Comparison of ENCODE assay signal across 9 cellular contexts in genomic region chr2:20677301-20678176, GRCh38. TPM values are rescaled to one million over a fixed set of nuclear protein-coding genes. Genes with fewer than 3 reads are reported as not detected.
DNase-seq lines count a peak whose midpoint lies in the region; ATAC-seq, FAIRE-seq and TF ChIP-seq lines count a peak whose summit lies in the region.
"Had no signal": no experiment of that assay in that cellular context is flagged by ENCODE, and none has a peak within 500 bp of the region (broad histone marks: within the 10 kb centered on the region; RNA-seq: fewer than 3 reads in every experiment).

No MANE protein-coding gene starts in this region.

- H3K36me3 ChIP-seq in keratinocyte (ENCODE audit: control insufficient read depth in 2 of 2, extremely low read depth in 1 of 2, insufficient read depth in 2 of 2, low read length in 2 of 2) (peaks cover 3% of the 10 kb centered on the region in 2 experiments), thyroid gland (no peaks in the 10 kb centered on the region), pancreas (no peaks in the 10 kb centered on the region)

- H3K27me3 ChIP-seq in keratinocyte (ENCODE audit: control insufficient read depth, extremely low read depth, insufficient read depth, low read length) (peaks cover 16% of the 10 kb centered on the region), thyroid gland (peaks cover 1% of the 10 kb centered on the region), pancreas (peaks cover 0 to 7% (median 0%) of the 10 kb centered on the region in 4 donors)

- H3K9me1 ChIP-seq in keratinocyte (ENCODE audit: control insufficient read depth, extremely low read depth, insufficient read depth, low read length): no peaks in the 10 kb centered on the region

- H3K9me3 ChIP-seq in keratinocyte (ENCODE audit: control insufficient read depth, low read depth, low read length) (no peaks in the 10 kb centered on the region), thyroid gland (no peaks in the 10 kb centered on the region), pancreas (no peaks in the 10 kb centered on the region)

- dilution Hi-C loops in keratinocyte (cut with MboI; ENCODE audit: extremely low pct_ligation_motif_present, low sequenced_read_pairs): no loop called here

- H3K79me2 ChIP-seq in keratinocyte (ENCODE audit: control insufficient read depth, insufficient read depth, low read length): no peaks in the 10 kb centered on the region

- H3K4me1 ChIP-seq in keratinocyte (ENCODE audit: control insufficient read depth, extremely low read depth, insufficient read depth, low read length): no peaks in the 10 kb centered on the region
- no peaks in the 10 kb centered on the region for H3K4me1 ChIP-seq in thyroid gland
- peaks cover 0 to 3% (median 0%) of the 10 kb centered on the region in 3 donors for H3K4me1 ChIP-seq in pancreas

- no peak overlapping the region for H3K9ac ChIP-seq in keratinocyte (ENCODE audit: control insufficient read depth, extremely low read depth, insufficient read depth, low read length)

- no peak overlapping the region for H3K4me2 ChIP-seq in keratinocyte (ENCODE audit: control insufficient read depth, extremely low read depth, insufficient read depth, low read depth, low read length)

- no peak for DNase-seq in GM12891 (ENCODE audit: insufficient read length, low spot score)
- no peak for DNase-seq in keratinocyte (ENCODE audit: low read depth, low spot score)
- DNase-seq in thyroid gland: no peak
- no peak for DNase-seq in NCI-H69 (lab: John Stamatoyannopoulos, UW)
- no peak for DNase-seq in stimulated activated naive CD4-positive, alpha-beta T cell (lab: John Stamatoyannopoulos, UW)
- DNase-seq in pancreas: no peak
- DNase-seq: NCI-H187 treated with DMSO at 0.1 percent for 48 hours had no signal

- intact Hi-C loops in thyroid gland (cut with DNase I) (no loop called here), pancreas (cut with DNase I) (no loop called here)

- WGBS in thyroid gland, 2 donors: 76 to 83% methylated on average over 14 to 15 of the region's 15 CpGs
- WGBS in pancreas, 2 donors: 80 to 83% methylated on average over 15 of the region's 15 CpGs

- H3K27ac ChIP-seq in keratinocyte (ENCODE audit: control insufficient read depth, insufficient read depth, low read length) (no peak overlapping the region), thyroid gland (no peak overlapping the region), pancreas (no peak overlapping the region)

- peak; percentile 34 for ATAC-seq in GM21528 (IDR thresholded peaks at IDR 0.05; ENCODE audit: low FRiP score, unreplicated experiment)
- peak; percentile 26 for ATAC-seq in HG03469 (IDR thresholded peaks at IDR 0.05; ENCODE audit: unreplicated experiment)
- no peak for ATAC-seq in pancreas

- H2AFZ ChIP-seq in keratinocyte (ENCODE audit: control insufficient read depth, low read length): no peak overlapping the region

- TF ChIP-seq POLR2A in GM12891 (IDR thresholded peaks at IDR 0.05; ENCODE audit: low read depth, low read length) (no peak), thyroid gland (IDR thresholded peaks at IDR 0.05) (no peak)

- H3K4me3 ChIP-seq in keratinocyte (ENCODE audit: control insufficient read depth in 2 of 3, extremely low read depth in 1 of 3, insufficient read depth in 2 of 3, low read depth in 1 of 3, low read length in 3 of 3): no peak overlapping the region
- no peak overlapping the region for H3K4me3 ChIP-seq in thyroid gland (replicated peaks in 1 of 3)
- H3K4me3 ChIP-seq in pancreas: no peak overlapping the region

- TF ChIP-seq CTCF in keratinocyte (optimal IDR thresholded peaks at IDR 0.05 in 1 of 3, IDR thresholded peaks at IDR 0.05 in 1 of 3, conservative IDR thresholded peaks at IDR 0.05 in 1 of 3; ENCODE audit: extremely low read depth in 1 of 3, insufficient read depth in 2 of 3, low read length in 3 of 3): peak in 2 of 3 experiments; percentile 24 to 27
- TF ChIP-seq CTCF in thyroid gland (IDR thresholded peaks at IDR 0.05): no peak
- no peak for TF ChIP-seq CTCF in pancreas (IDR thresholded peaks at IDR 0.05)

- H4K20me1 ChIP-seq in keratinocyte (ENCODE audit: control insufficient read depth, extremely low read depth, insufficient read depth, low read length): no peaks in the 10 kb centered on the region

- no peak for FAIRE-seq in GM12891 (lab: Jason Lieb, UNC)
- no peak for FAIRE-seq in keratinocyte (lab: Jason Lieb, UNC)
- FAIRE-seq in pancreas (lab: Jason Lieb, UNC): no peak

TF ChIP-seq in GM12891, 5 proteins besides CTCF, POLR2A, EP300 and RAD21:
- no peak for TF ChIP-seq PAX5 (IDR thresholded peaks at IDR 0.05; ENCODE audit: insufficient read depth, low read length, severe bottlenecking)
- 0 out of 2 replicates have a peak, but pooled peaks have one; percentile 12 for TF ChIP-seq POU2F2 (IDR thresholded peaks at IDR 0.05; ENCODE audit: low read depth, low read length)
TF ChIP-seq in GM12891: peak in this region for 1.

RNA-seq across cellular contexts. Expression of gene GDF7, which starts 10.6 kb away (rescaled TPM):
- polyA plus RNA-seq in GM12891 (2012; ENCODE audit: low read depth, missing spikeins): 0.12 TPM
- polyA plus RNA-seq in keratinocyte (not detected in 3 replicates), pancreas (under 1 TPM; 0.19 to 0.89 TPM)
- polyA plus RNA-seq in keratinocyte (2011; ENCODE audit: low read depth): 0.10 TPM
- polyA plus RNA-seq in keratinocyte (2011; cell fraction: cytosol; rRNA removed): not detected in 2 replicates
- 0.01 TPM in 2 replicates for polyA plus RNA-seq in keratinocyte (2011; cell fraction: nucleus; rRNA removed)
- 0.28 TPM in 1 of 2 replicates, not detected in the other for polyA plus RNA-seq in keratinocyte (2012; ENCODE audit: low replicate concordance)
- 0.03 TPM in 1 of 3 replicates, not detected in the others for polyA minus RNA-seq in keratinocyte
- polyA minus RNA-seq in keratinocyte (2011; cell fraction: cytosol; rRNA and poly(A)+ RNA removed): not detected
- polyA minus RNA-seq in keratinocyte (2011; cell fraction: nucleus; rRNA and poly(A)+ RNA removed): under 0.01 TPM in 1 of 2 replicates, not detected in the other
- total RNA-seq in thyroid gland (under 1 TPM; under 0.01 to 0.42 (median 0.13) TPM), pancreas (under 1 TPM; 0.16 to 0.98 (median 0.73) TPM)

RNA-seq across cellular contexts. Expression of gene HS1BP3, which starts 26.6 kb away (rescaled TPM):
- 6.6 TPM for polyA plus RNA-seq in GM12891 (2012; ENCODE audit: low read depth, missing spikeins)
- 18.5 to 21.2 TPM (median 20.7 TPM) in 3 replicates for polyA plus RNA-seq in keratinocyte
- 8.0 TPM for polyA plus RNA-seq in keratinocyte (2011; ENCODE audit: low read depth)
- polyA plus RNA-seq in keratinocyte (2011; cell fraction: cytosol; rRNA removed): 15.3 and 23.3 TPM in 2 replicates
- 33.3 and 38.2 TPM in 2 replicates for polyA plus RNA-seq in keratinocyte (2011; cell fraction: nucleus; rRNA removed)
- 16.6 and 22.0 TPM in 2 replicates for polyA plus RNA-seq in keratinocyte (2012; ENCODE audit: low replicate concordance)
- polyA minus RNA-seq in keratinocyte: 17.6 to 31.8 TPM (median 21.3 TPM) in 3 replicates
- polyA minus RNA-seq in keratinocyte (2011; cell fraction: cytosol; rRNA and poly(A)+ RNA removed): 19.2 TPM
- polyA minus RNA-seq in keratinocyte (2011; cell fraction: nucleus; rRNA and poly(A)+ RNA removed): 13.4 and 17.9 TPM in 2 replicates
- total RNA-seq in thyroid gland: 10 to 100 TPM; 30.8 to 42.7 (median 41.7) TPM
- total RNA-seq in pancreas: 10 to 100 TPM in 5 of 6 donors, 1 to 10 TPM in 1; 9.5 to 16.8 (median 10.3) TPM
- polyA plus RNA-seq in pancreas: 10 to 100 TPM; 11.1 to 15.5 TPM

Comparison
In these comparisons a context has a peak if more than half of its experiments do, and no peak if none do; other contexts are left out.
1. ATAC-seq: peak in GM21528 (single experiment) and HG03469 (single experiment); none in pancreas (0 of 4).
2. CTCF ChIP-seq: peak in keratinocyte (2 of 3); none in thyroid gland (0 of 6) and pancreas (0 of 4).